In the genomic region with DNA sequence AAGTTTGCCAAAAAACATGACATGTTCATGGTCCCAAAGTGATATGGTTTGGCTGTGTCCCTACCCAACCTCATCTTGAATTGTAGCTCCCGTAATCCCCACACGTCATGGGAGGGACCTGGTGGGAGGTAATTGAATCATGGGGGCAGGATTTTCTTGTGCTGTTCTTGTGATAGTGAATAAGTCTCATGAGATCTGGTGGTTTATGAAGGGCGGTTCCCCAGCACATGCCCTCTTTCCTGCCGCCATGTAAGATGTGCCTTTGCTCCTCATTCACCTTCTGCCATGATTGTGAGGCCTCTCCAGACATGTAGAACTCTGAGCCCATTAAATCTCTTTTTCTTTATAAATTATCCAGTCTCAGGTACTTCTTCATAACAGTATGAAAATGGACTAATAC, we compare ENCODE assay signal across 33 cellular contexts.
DNase-seq lines count a peak whose midpoint lies in the region; ATAC-seq and TF ChIP-seq lines count a peak whose summit lies in the region.
"Had no signal": no experiment of that assay in that cellular context is flagged by ENCODE, and none has a peak within 500 bp of the region (broad histone marks: within the 10 kb centered on the region; RNA-seq: fewer than 3 reads in every experiment).

No MANE protein-coding gene starts in this region.

- CTCF ChIA-PET in activated CD4-positive, alpha-beta T cell treated with anti-CD3 and anti-CD28 coated beads, Interleukin-2, amount 10 ng/mL, durations not matched to agents 7 days and 5 days (lab: Charles Lee): no interaction called here

- H3K9me3 Mint-ChIP-seq in activated CD4-positive, alpha-beta T cell treated with anti-CD3 and anti-CD28 coated beads, Interleukin-2, amount 10 ng/mL, durations not matched to agents 24 days and 14 days: no peaks in the 10 kb centered on the region
- no peaks in the 10 kb centered on the region for H3K9me3 Mint-ChIP-seq in activated CD4-positive, alpha-beta T cell treated with anti-CD3 and anti-CD28 coated beads, Interleukin-2, amount 10 ng/mL, durations not matched to agents 7 days and 5 days
- peaks cover 4% of the 10 kb centered on the region for H3K9me3 Mint-ChIP-seq in osteocyte (ENCODE audit: unreplicated experiment)
- H3K9me3 Mint-ChIP-seq: CD4-positive, alpha-beta T cell; CD8-positive, alpha-beta T cell had no signal

- H3K4me3 ChIP-seq in esophagus muscularis mucosa: no peak overlapping the region
- H3K4me3 ChIP-seq: A549; BLaER1; BLaER1 treated with 17β-estradiol and CSF1 and Interleukin-3, amounts not matched to agents 10 nM and 100 nM had no signal

- no peak for TF ChIP-seq POLR2A in esophagus muscularis mucosa (IDR thresholded peaks at IDR 0.05; ENCODE audit: low read depth)

- ATAC-seq in GM18520 (IDR thresholded peaks at IDR 0.05; ENCODE audit: unreplicated experiment): no peak
- ATAC-seq: A549; CD8-positive, alpha-beta T cell had no signal

- no peak overlapping the region for H3K4me3 Mint-ChIP-seq in activated CD4-positive, alpha-beta T cell treated with anti-CD3 and anti-CD28 coated beads, Interleukin-2, amount 10 ng/mL, durations not matched to agents 24 days and 14 days
- no peak overlapping the region for H3K4me3 Mint-ChIP-seq in activated CD4-positive, alpha-beta T cell treated with anti-CD3 and anti-CD28 coated beads, Interleukin-2, amount 10 ng/mL, durations not matched to agents 7 days and 5 days
- no peak overlapping the region for H3K4me3 Mint-ChIP-seq in osteocyte (ENCODE audit: unreplicated experiment)
- H3K4me3 Mint-ChIP-seq: B cell; CD14-positive monocyte; CD4-positive, alpha-beta memory T cell; CD4-positive, alpha-beta T cell; CD4-positive, CD25-positive, alpha-beta regulatory T cell; CD8-positive, alpha-beta memory T cell; CD8-positive, alpha-beta T cell had no signal

- H3K4me1 ChIP-seq in esophagus muscularis mucosa: no peaks in the 10 kb centered on the region
- H3K4me1 ChIP-seq: A549; BE2C; BLaER1; BLaER1 treated with 17β-estradiol and CSF1 and Interleukin-3, amounts not matched to agents 10 nM and 100 nM; Caco-2 had no signal

- no peaks in the 10 kb centered on the region for H3K27me3 ChIP-seq in esophagus muscularis mucosa
- H3K27me3 ChIP-seq: BE2C; BLaER1; BLaER1 treated with 17β-estradiol and CSF1 and Interleukin-3, amounts not matched to agents 10 nM and 100 nM had no signal

- peak; percentile 33 for DNase-seq in activated CD4-positive, alpha-beta T cell treated with anti-CD3 and anti-CD28 coated beads, Interleukin-2, amount 10 ng/mL, durations not matched to agents 24 days and 14 days
- no peak for DNase-seq in activated CD4-positive, alpha-beta T cell treated with anti-CD3 and anti-CD28 coated beads, Interleukin-2, amount 10 ng/mL, durations not matched to agents 7 days and 5 days
- peak; percentile 77 for DNase-seq in esophagus muscularis mucosa (ENCODE audit: extremely low spot score)
- peak; percentile 19 for DNase-seq in osteocyte (ENCODE audit: extremely low spot score, unreplicated experiment)
- no peak for DNase-seq in UCSD-AML1 (lab: John Stamatoyannopoulos, UW; ENCODE audit: unreplicated experiment)
- DNase-seq: 8988T; ACHN; AML-193; BE2C; C1 segment of cervical spinal cord; Caco-2; Calu3; CD4-positive, alpha-beta memory T cell; CD4-positive, alpha-beta T cell; CD4-positive, CD25-positive, alpha-beta regulatory T cell; CD8-positive, alpha-beta memory T cell; CD8-positive, alpha-beta T cell; COR-L47; DMS 273 treated with DMSO at 0.1 percent for 48 hours; DMS153; DMS53; DMS79; DMS79 treated with DMSO at 0.1 percent for 48 hours; DND-41; EL had no signal

- intact Hi-C loops in activated CD4-positive, alpha-beta T cell treated with anti-CD3 and anti-CD28 coated beads, Interleukin-2, amount 10 ng/mL, durations not matched to agents 24 days and 14 days (cut with micrococcal nuclease): no loop called here
- intact Hi-C loops in esophagus muscularis mucosa (cut with DNase I): no loop called here

- no peaks in the 10 kb centered on the region for H3K36me3 Mint-ChIP-seq in activated CD4-positive, alpha-beta T cell treated with anti-CD3 and anti-CD28 coated beads, Interleukin-2, amount 10 ng/mL, durations not matched to agents 24 days and 14 days (ENCODE audit: low read depth)
- H3K36me3 Mint-ChIP-seq in activated CD4-positive, alpha-beta T cell treated with anti-CD3 and anti-CD28 coated beads, Interleukin-2, amount 10 ng/mL, durations not matched to agents 7 days and 5 days (ENCODE audit: low read depth): no peaks in the 10 kb centered on the region
- no peaks in the 10 kb centered on the region for H3K36me3 Mint-ChIP-seq in osteocyte (ENCODE audit: unreplicated experiment)
- H3K36me3 Mint-ChIP-seq: CD14-positive monocyte; CD4-positive, alpha-beta memory T cell; CD4-positive, CD25-positive, alpha-beta regulatory T cell; CD8-positive, alpha-beta memory T cell; CD8-positive, alpha-beta T cell had no signal

- TF ChIP-seq CTCF in esophagus muscularis mucosa (IDR thresholded peaks at IDR 0.05) (no peak), osteocyte (IDR thresholded peaks at IDR 0.05) (no peak)

- no peaks in the 10 kb centered on the region for H3K4me1 Mint-ChIP-seq in activated CD4-positive, alpha-beta T cell treated with anti-CD3 and anti-CD28 coated beads, Interleukin-2, amount 10 ng/mL, durations not matched to agents 24 days and 14 days
- no peaks in the 10 kb centered on the region for H3K4me1 Mint-ChIP-seq in activated CD4-positive, alpha-beta T cell treated with anti-CD3 and anti-CD28 coated beads, Interleukin-2, amount 10 ng/mL, durations not matched to agents 7 days and 5 days
- no peaks in the 10 kb centered on the region for H3K4me1 Mint-ChIP-seq in osteocyte (ENCODE audit: unreplicated experiment)
- H3K4me1 Mint-ChIP-seq: B cell; CD14-positive monocyte; CD4-positive, alpha-beta memory T cell; CD8-positive, alpha-beta memory T cell had no signal

- 62% methylated on average over 4 of the region's 4 CpGs for WGBS in esophagus muscularis mucosa

- H3K27me3 Mint-ChIP-seq in activated CD4-positive, alpha-beta T cell treated with anti-CD3 and anti-CD28 coated beads, Interleukin-2, amount 10 ng/mL, durations not matched to agents 24 days and 14 days: no peaks in the 10 kb centered on the region
- no peaks in the 10 kb centered on the region for H3K27me3 Mint-ChIP-seq in activated CD4-positive, alpha-beta T cell treated with anti-CD3 and anti-CD28 coated beads, Interleukin-2, amount 10 ng/mL, durations not matched to agents 7 days and 5 days
- H3K27me3 Mint-ChIP-seq in osteocyte (ENCODE audit: unreplicated experiment): no peaks in the 10 kb centered on the region
- H3K27me3 Mint-ChIP-seq: CD4-positive, CD25-positive, alpha-beta regulatory T cell; CD8-positive, alpha-beta memory T cell had no signal

- H3K27ac ChIP-seq in esophagus muscularis mucosa (replicated peaks in 1 of 4): no peak overlapping the region
- H3K27ac ChIP-seq: 22Rv1; A549; BLaER1; BLaER1 treated with 17β-estradiol and CSF1 and Interleukin-3, amounts not matched to agents 10 nM and 100 nM; C4-2B had no signal

- H3K9me3 ChIP-seq in esophagus muscularis mucosa: no peaks in the 10 kb centered on the region
- H3K9me3 ChIP-seq: A549, BE2C, Caco-2 had no signal

- POLR2A ChIA-PET in activated CD4-positive, alpha-beta T cell treated with anti-CD3 and anti-CD28 coated beads, Interleukin-2, amount 10 ng/mL, durations not matched to agents 7 days and 5 days (lab: Charles Lee): no interaction called here

- no peak for TF ChIP-seq EP300 in esophagus muscularis mucosa (IDR thresholded peaks at IDR 0.05)

- H3K36me3 ChIP-seq in esophagus muscularis mucosa: no peaks in the 10 kb centered on the region
- H3K36me3 ChIP-seq: BE2C; BLaER1; BLaER1 treated with 17β-estradiol and CSF1 and Interleukin-3, amounts not matched to agents 10 nM and 100 nM had no signal

- no peak overlapping the region for H3K27ac Mint-ChIP-seq in activated CD4-positive, alpha-beta T cell treated with anti-CD3 and anti-CD28 coated beads, Interleukin-2, amount 10 ng/mL, durations not matched to agents 24 days and 14 days
- no peak overlapping the region for H3K27ac Mint-ChIP-seq in activated CD4-positive, alpha-beta T cell treated with anti-CD3 and anti-CD28 coated beads, Interleukin-2, amount 10 ng/mL, durations not matched to agents 7 days and 5 days
- H3K27ac Mint-ChIP-seq in osteocyte (ENCODE audit: unreplicated experiment): no peak overlapping the region
- H3K27ac Mint-ChIP-seq: B cell; CD14-positive monocyte; CD4-positive, alpha-beta memory T cell; CD4-positive, alpha-beta T cell; CD4-positive, CD25-positive, alpha-beta regulatory T cell; CD8-positive, alpha-beta memory T cell; CD8-positive, alpha-beta T cell had no signal

Comparison
In these comparisons a context has a peak if more than half of its experiments do, and no peak if none do; other contexts are left out.
1. DNase-seq: peak in activated CD4-positive, alpha-beta T cell treated with anti-CD3 and anti-CD28 coated beads, Interleukin-2, amount 10 ng/mL, durations not matched to agents 24 days and 14 days (single experiment), esophagus muscularis mucosa (single experiment) and osteocyte (single experiment); none in activated CD4-positive, alpha-beta T cell treated with anti-CD3 and anti-CD28 coated beads, Interleukin-2, amount 10 ng/mL, durations not matched to agents 7 days and 5 days (single experiment) and UCSD-AML1 (single experiment).